In genomic region chr2:39114771-39115170, GRCh38 we compare ENCODE assay signal across 18 cellular contexts. TPM values are rescaled to one million over a fixed set of nuclear protein-coding genes. Genes with fewer than 3 reads are reported as not detected.
DNase-seq lines count a peak whose midpoint lies in the region; ATAC-seq and TF ChIP-seq lines count a peak whose summit lies in the region.
"Had no signal": no experiment of that assay in that cellular context is flagged by ENCODE, and none has a peak within 500 bp of the region (broad histone marks: within the 10 kb centered on the region; RNA-seq: fewer than 3 reads in every experiment).

No MANE protein-coding gene starts in this region.

- no peaks in the 10 kb centered on the region for H3K27me3 ChIP-seq in GM23338 (ENCODE audit: insufficient read depth)
- no peaks in the 10 kb centered on the region for H3K27me3 ChIP-seq in adipocyte (replicated peaks; ENCODE audit: control insufficient read depth, insufficient read depth, low read length)
- H3K27me3 ChIP-seq: hepatocyte, right atrium auricular region, vagina had no signal

- H3K4me1 ChIP-seq in GM23338 (ENCODE audit: insufficient read depth) (peaks cover 21% of the 10 kb centered on the region), adipocyte (ENCODE audit: control insufficient read depth, insufficient read depth, low read length) (peaks cover 32% of the 10 kb centered on the region)

- peak overlapping the region; percentile 43 for H3K4me3 Mint-ChIP-seq in activated CD4-positive, alpha-beta T cell treated with anti-CD3 and anti-CD28 coated beads, Interleukin-2, amount 10 ng/mL, durations not matched to agents 7 days and 5 days
- H3K4me3 Mint-ChIP-seq in GM23338, result no peak overlapping the region
- H3K4me3 Mint-ChIP-seq in natural killer cell, result no peak overlapping the region

- H3K4me1 Mint-ChIP-seq in activated CD4-positive, alpha-beta T cell treated with anti-CD3 and anti-CD28 coated beads, Interleukin-2, amount 10 ng/mL, durations not matched to agents 7 days and 5 days, result peaks cover 69% of the 10 kb centered on the region
- H3K4me1 Mint-ChIP-seq in GM23338, result peaks cover 35% of the 10 kb centered on the region
- H3K4me1 Mint-ChIP-seq in natural killer cell, result peaks cover 68 to 71% of the 10 kb centered on the region in 2 donors

- peak overlapping the region; percentile 71 for H3K27ac Mint-ChIP-seq in activated CD4-positive, alpha-beta T cell treated with anti-CD3 and anti-CD28 coated beads, Interleukin-2, amount 10 ng/mL, durations not matched to agents 7 days and 5 days
- H3K27ac Mint-ChIP-seq in GM23338, result no peak overlapping the region
- peak overlapping the region; percentile 21 to 62 for H3K27ac Mint-ChIP-seq in natural killer cell

- ATAC-seq in GM23338 (no peak), natural killer cell (no peak), HG03521 (IDR thresholded peaks at IDR 0.05; ENCODE audit: unreplicated experiment) (no peak), GM21390 (IDR thresholded peaks at IDR 0.05; ENCODE audit: unreplicated experiment) (no peak)
- ATAC-seq: A549; activated CD4-positive, CD25-positive, alpha-beta regulatory T cell treated with anti-CD3 and anti-CD28 coated beads, Interleukin-2, amount 50 U/mL, for 24 hours had no signal

- peaks cover 85% of the 10 kb centered on the region for H3K36me3 Mint-ChIP-seq in activated CD4-positive, alpha-beta T cell treated with anti-CD3 and anti-CD28 coated beads, Interleukin-2, amount 10 ng/mL, durations not matched to agents 7 days and 5 days (ENCODE audit: low read depth)
- H3K36me3 Mint-ChIP-seq in GM23338 (ENCODE audit: low read depth), result peaks cover 46% of the 10 kb centered on the region
- H3K36me3 Mint-ChIP-seq in natural killer cell, result no peaks in the 10 kb centered on the region

- CTCF ChIA-PET in activated CD4-positive, alpha-beta T cell treated with anti-CD3 and anti-CD28 coated beads, Interleukin-2, amount 10 ng/mL, durations not matched to agents 7 days and 5 days (lab: Charles Lee), result interaction anchor here (3.1 kb wide), 1 partner anchor 9 kb away, joined by 12 read pairs; no protein-coding TSS in a partner anchor

- no peaks in the 10 kb centered on the region for H3K9me3 Mint-ChIP-seq in activated CD4-positive, alpha-beta T cell treated with anti-CD3 and anti-CD28 coated beads, Interleukin-2, amount 10 ng/mL, durations not matched to agents 7 days and 5 days
- H3K9me3 Mint-ChIP-seq in GM23338, result peaks cover 4% of the 10 kb centered on the region; the same call in 1 of the 3 replicates
- H3K9me3 Mint-ChIP-seq in natural killer cell, result no peaks in the 10 kb centered on the region

- POLR2A ChIA-PET in activated CD4-positive, alpha-beta T cell treated with anti-CD3 and anti-CD28 coated beads, Interleukin-2, amount 10 ng/mL, durations not matched to agents 7 days and 5 days (lab: Charles Lee), result interaction anchor here (0.6 kb wide), 1 partner anchor 12 kb away, joined by 3 read pairs; no protein-coding TSS in a partner anchor

- H3K9ac ChIP-seq in adipocyte (ENCODE audit: low read length), result no peak overlapping the region

- H3K27ac ChIP-seq in GM23338 (ENCODE audit: low read depth), result 0 out of 2 replicates have a peak overlapping the region, but pooled peaks have one; percentile 42
- H3K27ac ChIP-seq in substantia nigra (ENCODE audit: low read depth, low read length, poor library complexity, severe bottlenecking), result no peak overlapping the region
- H3K27ac ChIP-seq: A549, hepatocyte, right atrium auricular region, vagina had no signal

- no peak overlapping the region for H2AFZ ChIP-seq in GM23338
- H2AFZ ChIP-seq: hepatocyte had no signal

- DNase-seq in activated CD4-positive, alpha-beta T cell treated with anti-CD3 and anti-CD28 coated beads, Interleukin-2, amount 10 ng/mL, durations not matched to agents 7 days and 5 days, result no peak
- DNase-seq in activated CD4-positive, alpha-beta T cell treated with anti-CD3 and anti-CD28 coated beads for 48 hours, result no peak
- DNase-seq in GM23338 (ENCODE audit: low spot score), result no peak
- peak; percentile 31 for DNase-seq in adipocyte (ENCODE audit: low read depth)
- DNase-seq in natural killer cell, result no peak
- DNase-seq in substantia nigra (lab: John Stamatoyannopoulos, UW), result no peak
- DNase-seq: activated T-cell treated with anti-CD3 and anti-CD28 coated beads, Interleukin-2, amount 50 U/mL, for 48 hours; aorta; NCI-H1930; NCI-H524; SHP77 had no signal

- H3K9me2 ChIP-seq in GM23338 (ENCODE audit: insufficient read depth), result no peaks in the 10 kb centered on the region

- peaks cover 4% of the 10 kb centered on the region; the same call in 1 of the 2 replicates for H3K36me3 ChIP-seq in GM23338 (ENCODE audit: insufficient read depth)
- peaks cover 58% of the 10 kb centered on the region for H3K36me3 ChIP-seq in adipocyte (ENCODE audit: control insufficient read depth, insufficient read depth, low read length, severe bottlenecking)
- H3K36me3 ChIP-seq: right atrium auricular region, vagina had no signal

- no peaks in the 10 kb centered on the region for H3K9me3 ChIP-seq in adipocyte (ENCODE audit: control insufficient read depth, low read length)
- H3K9me3 ChIP-seq: A549, right atrium auricular region, vagina had no signal

- peaks cover 100% of the 10 kb centered on the region for H3K79me2 ChIP-seq in GM23338 (replicated peaks; ENCODE audit: insufficient read depth)

- intact Hi-C loops in natural killer cell (cut with micrococcal nuclease), result no loop called here

- H3K4me2 ChIP-seq in GM23338, result no peak overlapping the region
- H3K4me2 ChIP-seq: A549, hepatocyte had no signal

- no peaks in the 10 kb centered on the region for H3K27me3 Mint-ChIP-seq in activated CD4-positive, alpha-beta T cell treated with anti-CD3 and anti-CD28 coated beads, Interleukin-2, amount 10 ng/mL, durations not matched to agents 7 days and 5 days
- H3K27me3 Mint-ChIP-seq in GM23338 (ENCODE audit: insufficient read depth, low read depth, poor library complexity), result no peaks in the 10 kb centered on the region
- no peaks in the 10 kb centered on the region for H3K27me3 Mint-ChIP-seq in natural killer cell (ENCODE audit: low read depth in 2 of 2)

- H3F3A ChIP-seq in GM23338 (replicated peaks; ENCODE audit: low read depth), result no peaks in the 10 kb centered on the region; the same call in 1 of the 2 replicates

- H4K20me1 ChIP-seq in GM23338 (replicated peaks; ENCODE audit: insufficient read depth), result peaks cover 50% of the 10 kb centered on the region

- TF ChIP-seq CTCF in GM23338 (conservative IDR thresholded peaks at IDR 0.05; ENCODE audit: low read depth in 2 of 2) (no peak), natural killer cell (IDR thresholded peaks at IDR 0.05) (no peak)

- H3K4me3 ChIP-seq in GM23338, result no peak overlapping the region
- H3K4me3 ChIP-seq in adipocyte (ENCODE audit: low read length), result peak overlapping the region; percentile 48
- H3K4me3 ChIP-seq: A549, hepatocyte, right atrium auricular region, vagina had no signal

TF ChIP-seq in GM23338, 12 proteins besides CTCF, POLR2A, EP300 and RAD21:
- TF ChIP-seq CREB1 (CRISPR knock-in tag; IDR thresholded peaks at IDR 0.05; ENCODE audit: low read depth), result no peak
- TF ChIP-seq JUNB (IDR thresholded peaks at IDR 0.05; ENCODE audit: unreplicated experiment), result no peak
- TF ChIP-seq ZNF331 (CRISPR knock-in tag; IDR thresholded peaks at IDR 0.05; ENCODE audit: low read depth), result no peak
- TF ChIP-seq STAT1 (IDR thresholded peaks at IDR 0.05; ENCODE audit: unreplicated experiment), result no peak
- TF ChIP-seq POLR2AphosphoS5 (IDR thresholded peaks at IDR 0.05; ENCODE audit: low read depth), result no peak
TF ChIP-seq in GM23338: peak in this region for 0.

RNA-seq across cellular contexts. Expression of gene SOS1, which starts 6.1 kb away (rescaled TPM):
- total RNA-seq in activated CD4-positive, alpha-beta T cell treated with anti-CD3 and anti-CD28 coated beads, Interleukin-2, amount 10 ng/mL, durations not matched to agents 7 days and 5 days, result 100 to 1,000 TPM; 204 to 209 TPM
- total RNA-seq in GM23338 (2014; rRNA removed; shearing (Covaris generic)), result 21.9 and 25.2 TPM in 2 replicates
- polyA plus RNA-seq in GM23338 (2016; fragmentation: Nextera tagmentation; extraction: Ambion mirVana), result 13.4 and 14.2 TPM in 2 replicates
- total RNA-seq in natural killer cell, result 10 to 100 TPM; 32.6 to 73.9 (median 52.7) TPM
